ENCODE assay signal across 2 cellular contexts in genomic region chr12:9707864-9708808, GRCh38.
TF ChIP-seq lines count a peak whose summit lies in the region.

No MANE protein-coding gene starts in this region.

TF ChIP-seq in A549, 52 proteins besides CTCF, POLR2A, EP300 and RAD21:
- TF ChIP-seq MAFK (IDR thresholded peaks at IDR 0.05; ENCODE audit: partially characterized antibody) (peak; percentile 44), CHD4 (IDR thresholded peaks at IDR 0.05; ENCODE audit: borderline replicate concordance) (no peak), SMC3 (IDR thresholded peaks at IDR 0.05) (peak; percentile 84), MAZ (IDR thresholded peaks at IDR 0.05; ENCODE audit: borderline replicate concordance, low read depth, low read length) (no peak), JUN (IDR thresholded peaks at IDR 0.05) (no peak), CBX2 (IDR thresholded peaks at IDR 0.05; ENCODE audit: borderline replicate concordance, low read depth) (no peak)
TF ChIP-seq in A549: peak in this region for 2.

TF ChIP-seq in H1, 55 proteins besides CTCF, POLR2A, EP300 and RAD21:
- TF ChIP-seq TBP (IDR thresholded peaks at IDR 0.05; ENCODE audit: low read depth, low read length) (no peak), POU5F1 (IDR thresholded peaks at IDR 0.05; ENCODE audit: low read depth, low read length) (no peak), BACH1 (IDR thresholded peaks at IDR 0.05; ENCODE audit: low read length) (no peak), PHF8 (conservative IDR thresholded peaks at IDR 0.05; ENCODE audit: low read depth, low read length) (no peak), CHD1 (IDR thresholded peaks at IDR 0.05; ENCODE audit: low read depth, low read length) (no peak), RFX5 (IDR thresholded peaks at IDR 0.05; ENCODE audit: borderline replicate concordance, low read depth, low read length) (no peak), EZH2 (IDR thresholded peaks at IDR 0.05; ENCODE audit: low read depth, low read length, severe bottlenecking) (no peak), HDAC6 (IDR thresholded peaks at IDR 0.05; ENCODE audit: low read depth, low read length) (no peak), RBBP5 (IDR thresholded peaks at IDR 0.05; ENCODE audit: borderline replicate concordance, low read depth, low read length) (no peak), JUND (IDR thresholded peaks at IDR 0.05; ENCODE audit: low read length) (no peak), CBX5 (IDR thresholded peaks at IDR 0.05; ENCODE audit: low read depth, low read length) (no peak), NANOG (IDR thresholded peaks at IDR 0.05; ENCODE audit: insufficient read depth, low read depth, low read length, poor library complexity, severe bottlenecking) (no peak), SIRT6 (IDR thresholded peaks at IDR 0.05; ENCODE audit: low read length) (no peak)
